8 cellular contexts compared by ENCODE assay signal in genomic region chr7:43658718-43659548, GRCh38.
DNase-seq lines count a peak whose midpoint lies in the region; ATAC-seq and TF ChIP-seq lines count a peak whose summit lies in the region.

No MANE protein-coding gene starts in this region.

- CTCF ChIA-PET in AG04450 (lab: Charles Lee), result no interaction called here

- H4K20me1 ChIP-seq in OCI-LY3 (ENCODE audit: insufficient read depth, low read length) (no peaks in the 10 kb centered on the region), fibroblast of lung (ENCODE audit: control insufficient read depth, extremely low read depth, insufficient read depth, low read length) (no peaks in the 10 kb centered on the region)

- H2AFZ ChIP-seq in OCI-LY3 (ENCODE audit: low read depth, low read length), result no peak overlapping the region
- no peak overlapping the region for H2AFZ ChIP-seq in fibroblast of lung (ENCODE audit: low read length)

- peaks cover 30% of the 10 kb centered on the region for H3K79me2 ChIP-seq in OCI-LY3 (ENCODE audit: low read length)
- no peaks in the 10 kb centered on the region for H3K79me2 ChIP-seq in fibroblast of lung (ENCODE audit: control insufficient read depth, insufficient read depth, low read length)

- DNase-seq in AG04450 (ENCODE audit: low read depth, low spot score) (no peak), fibroblast of lung (ENCODE audit: low read depth in 2 of 2) (peak; percentile 86 to 98), NCI-H128 (lab: John Stamatoyannopoulos, UW; ENCODE audit: unreplicated experiment) (no peak), NCI-H2171 treated with DMSO at 0.1 percent for 48 hours (lab: John Stamatoyannopoulos, UW) (no peak), RKO (ENCODE audit: low spot score) (no peak)
- peak; percentile 45 for DNase-seq in stimulated activated naive CD4-positive, alpha-beta T cell treated with Interleukin-2 at 50 U/mL for 16 hours (lab: John Stamatoyannopoulos, UW)

- H3K4me2 ChIP-seq in OCI-LY3 (ENCODE audit: low read length) (peak overlapping the region; percentile 56), fibroblast of lung (ENCODE audit: extremely low read depth, insufficient read depth, low read length) (peak overlapping the region; percentile 34)

- no peaks in the 10 kb centered on the region; the same call in 1 of the 2 replicates for H3K9me3 ChIP-seq in AG04450 (ENCODE audit: control insufficient read depth, insufficient read depth, low read length)
- no peaks in the 10 kb centered on the region for H3K9me3 ChIP-seq in OCI-LY3 (ENCODE audit: insufficient read depth, low read length)
- H3K9me3 ChIP-seq in fibroblast of lung (ENCODE audit: control insufficient read depth, insufficient read depth, low read depth, low read length), result no peaks in the 10 kb centered on the region

- peak; percentile 72 for ATAC-seq in GM19467 (IDR thresholded peaks at IDR 0.05; ENCODE audit: unreplicated experiment)

- no peak overlapping the region for H3K4me3 ChIP-seq in AG04450 (ENCODE audit: low read depth, low read length)
- H3K4me3 ChIP-seq in OCI-LY3 (ENCODE audit: low read length), result no peak overlapping the region
- H3K4me3 ChIP-seq in fibroblast of lung (replicated peaks in 1 of 4; ENCODE audit: control extremely low read depth in 1 of 4, insufficient read depth in 1 of 4, low read depth in 3 of 4, low read length in 4 of 4), result no peak overlapping the region

- H3K27ac ChIP-seq in AG04450 (ENCODE audit: low read depth, low read length) (peak overlapping the region; percentile 77), OCI-LY3 (ENCODE audit: low read length) (peak overlapping the region; percentile 35), fibroblast of lung (ENCODE audit: insufficient read depth, low read length) (peak overlapping the region; percentile 74)

- H3K9ac ChIP-seq in OCI-LY3 (ENCODE audit: low read length) (no peak overlapping the region), fibroblast of lung (ENCODE audit: insufficient read depth, low read length) (no peak overlapping the region)

- H3K36me3 ChIP-seq in OCI-LY3 (replicated peaks; ENCODE audit: low read depth, low read length) (peaks cover 14% of the 10 kb centered on the region), fibroblast of lung (ENCODE audit: control insufficient read depth, insufficient read depth, low read length) (no peaks in the 10 kb centered on the region)

- POLR2A ChIA-PET in AG04450 (lab: Yijun Ruan, JAX), result interaction anchor here (0.6 kb wide), 1 partner anchor 76 kb away, joined by 5 read pairs; no protein-coding TSS in a partner anchor

- no peaks in the 10 kb centered on the region for H3K27me3 ChIP-seq in AG04450 (ENCODE audit: control insufficient read depth, insufficient read depth, low read length)
- H3K27me3 ChIP-seq in OCI-LY3 (ENCODE audit: low read depth, low read length), result no peaks in the 10 kb centered on the region
- no peaks in the 10 kb centered on the region for H3K27me3 ChIP-seq in fibroblast of lung (ENCODE audit: control insufficient read depth, insufficient read depth, low read length)

- peaks cover 37% of the 10 kb centered on the region for H3K4me1 ChIP-seq in OCI-LY3 (ENCODE audit: low read length)
- peaks cover 7% of the 10 kb centered on the region for H3K4me1 ChIP-seq in fibroblast of lung (ENCODE audit: control insufficient read depth, extremely low read depth, insufficient read depth, low read length)

- TF ChIP-seq CTCF in AG04450 (IDR thresholded peaks at IDR 0.05; ENCODE audit: low read depth, low read length), result no peak
- TF ChIP-seq CTCF in OCI-LY3 (IDR thresholded peaks at IDR 0.05; ENCODE audit: low read depth, low read length), result no peak
- no peak for TF ChIP-seq CTCF in fibroblast of lung (conservative IDR thresholded peaks at IDR 0.05 in 1 of 2, IDR thresholded peaks at IDR 0.05 in 1 of 2; ENCODE audit: low read depth in 1 of 2, low read length in 2 of 2)

Comparison
In these comparisons a context has a peak if more than half of its experiments do, and no peak if none do; other contexts are left out.
1. DNase-seq: peak in fibroblast of lung (2 of 2) and stimulated activated naive CD4-positive, alpha-beta T cell treated with Interleukin-2 at 50 U/mL for 16 hours (single experiment); none in AG04450 (single experiment), NCI-H128 (single experiment), NCI-H2171 treated with DMSO at 0.1 percent for 48 hours (single experiment) and RKO (single experiment).
2. Peak in every context shown above with its lines, with median percentiles within 50 percentile points of each other: H3K27ac ChIP-seq.